Comparison of ENCODE assay signal across 36 cellular contexts in the genomic region with DNA sequence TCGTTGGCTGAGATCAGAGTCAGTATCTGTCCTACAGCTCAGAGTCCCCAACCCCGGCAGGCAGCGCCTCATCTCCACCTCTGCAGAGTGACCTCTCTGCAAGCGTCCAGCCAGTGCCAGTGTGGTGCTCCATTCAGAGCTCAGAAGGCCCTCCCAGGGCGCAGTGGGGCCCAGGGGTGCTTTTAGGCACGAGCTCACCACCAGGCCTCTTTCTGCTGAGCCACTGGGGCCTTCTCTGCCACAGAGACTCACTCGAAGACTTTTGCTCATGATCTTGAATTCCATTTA.
"Had no signal": no experiment of that assay in that cellular context is flagged by ENCODE, and none has a peak within 500 bp of the region (broad histone marks: within the 10 kb centered on the region; RNA-seq: fewer than 3 reads in every experiment).

No MANE protein-coding gene starts in this region.

- H3K27me3 ChIP-seq: adrenal gland, body of pancreas, breast epithelium, MG63, Peyer's patch had no signal

- ATAC-seq: activated CD8-positive, alpha-beta memory T cell treated with anti-CD3 and anti-CD28 coated beads, Interleukin-2, amount 10 ng/mL, durations not matched to agents 7 days and 5 days; activated naive CD4-positive, alpha-beta T cell treated with anti-CD3 and anti-CD28 coated beads, Interleukin-2, amount 50 U/mL, for 72 hours; body of pancreas; PC-3; Right ventricle myocardium inferior had no signal

- H3K9me3 ChIP-seq: adrenal gland, body of pancreas, breast epithelium, MG63, Peyer's patch had no signal

- H3K27ac Mint-ChIP-seq: activated CD4-positive, alpha-beta memory T cell treated with anti-CD3 and anti-CD28 coated beads, Interleukin-2, amount 10 ng/mL, durations not matched to agents 7 days and 5 days; activated CD8-positive, alpha-beta memory T cell treated with anti-CD3 and anti-CD28 coated beads, Interleukin-2, amount 10 ng/mL, durations not matched to agents 7 days and 5 days; activated naive CD4-positive, alpha-beta T cell treated with anti-CD3 and anti-CD28 coated beads for 36 hours; activated naive CD4-positive, alpha-beta T cell treated with anti-CD3 and anti-CD28 coated beads, Interleukin-2, amount 50 U/mL, for 72 hours; activated T-helper 2 cell treated with anti-CD3 and anti-CD28 coated beads, Interferon-gamma antibody, Interleukin-2, Interleukin-4, amounts not matched to agents 10 μg/mL and 5 μg/mL and 100 μg/mL, durations not matched to agents 14 hours and 24 hours and 36 hours had no signal

- H3K27ac ChIP-seq: adrenal gland, body of pancreas, breast epithelium, Peyer's patch, VCaP had no signal

- H3K4me1 Mint-ChIP-seq: activated CD4-positive, alpha-beta memory T cell treated with anti-CD3 and anti-CD28 coated beads, Interleukin-2, amount 10 ng/mL, durations not matched to agents 7 days and 5 days; activated CD8-positive, alpha-beta memory T cell treated with anti-CD3 and anti-CD28 coated beads, Interleukin-2, amount 10 ng/mL, durations not matched to agents 7 days and 5 days had no signal

- H3K4me1 ChIP-seq: adrenal gland, body of pancreas, breast epithelium, Peyer's patch had no signal

- FAIRE-seq: astrocyte had no signal

- H3K36me3 Mint-ChIP-seq: activated CD8-positive, alpha-beta memory T cell treated with anti-CD3 and anti-CD28 coated beads, Interleukin-2, amount 10 ng/mL, durations not matched to agents 7 days and 5 days; activated naive CD4-positive, alpha-beta T cell treated with anti-CD3 and anti-CD28 coated beads, Interleukin-2, amount 50 U/mL, for 72 hours had no signal

- H3K9me3 Mint-ChIP-seq: activated CD4-positive, alpha-beta memory T cell treated with anti-CD3 and anti-CD28 coated beads, Interleukin-2, amount 10 ng/mL, durations not matched to agents 7 days and 5 days; activated naive CD4-positive, alpha-beta T cell treated with anti-CD3 and anti-CD28 coated beads for 36 hours; activated naive CD4-positive, alpha-beta T cell treated with anti-CD3 and anti-CD28 coated beads, Interleukin-2, amount 50 U/mL, for 72 hours; activated T-helper 2 cell treated with anti-CD3 and anti-CD28 coated beads, Interferon-gamma antibody, Interleukin-2, Interleukin-4, amounts not matched to agents 10 μg/mL and 5 μg/mL and 100 μg/mL, durations not matched to agents 14 hours and 24 hours and 36 hours had no signal

- H3K36me3 ChIP-seq: adrenal gland, breast epithelium, MG63, Peyer's patch had no signal

- H3K4me3 Mint-ChIP-seq: activated CD4-positive, alpha-beta memory T cell treated with anti-CD3 and anti-CD28 coated beads, Interleukin-2, amount 10 ng/mL, durations not matched to agents 7 days and 5 days; activated CD8-positive, alpha-beta memory T cell treated with anti-CD3 and anti-CD28 coated beads, Interleukin-2, amount 10 ng/mL, durations not matched to agents 7 days and 5 days; activated naive CD4-positive, alpha-beta T cell treated with anti-CD3 and anti-CD28 coated beads for 36 hours had no signal

- H3K4me3 ChIP-seq: adrenal gland, body of pancreas, breast epithelium, MG63, Peyer's patch had no signal

- DNase-seq: activated CD4-positive, alpha-beta memory T cell treated with anti-CD3 and anti-CD28 coated beads, Interleukin-2, amount 10 ng/mL, durations not matched to agents 7 days and 5 days; activated CD4-positive, alpha-beta T cell treated with anti-CD3 and anti-CD28 coated beads for 1 hour; activated CD4-positive, alpha-beta T cell treated with anti-CD3 and anti-CD28 coated beads for 48 hours; activated CD4-positive, CD25-positive, alpha-beta regulatory T cell; activated CD8-positive, alpha-beta memory T cell treated with anti-CD3 and anti-CD28 coated beads for 24 hours; activated CD8-positive, alpha-beta memory T cell treated with anti-CD3 and anti-CD28 coated beads, Interleukin-2, amount 10 ng/mL, durations not matched to agents 7 days and 5 days; activated CD8-positive, alpha-beta memory T cell treated with anti-CD3 and anti-CD28 coated beads, Interleukin-2, amount 50 U/mL, for 48 hours; activated gamma-delta T cell treated with Interleukin-2 at 50 U/mL for 16 hours; activated naive CD4-positive, alpha-beta T cell treated with anti-CD3 and anti-CD28 coated beads for 36 hours; adrenal gland; body of pancreas; Kasumi-1; KG1; MG63; NCI-H1048; NCI-H1436 treated with DMSO at 0.1 percent for 48 hours; NCI-H1694 treated with DMSO at 0.1 percent for 48 hours; NCI-H2029; NCI-H510A; NCI-H526; NCI-H748 treated with DMSO at 0.1 percent for 48 hours; NK-92 treated with Interleukin-12 subunit alpha and Interleukin-12 subunit beta, amount 100 ng/mL, for 24 hours; PC-3; Peyer's patch; RPMI8226; SIG-M5; SW 1271; T-helper 1 cell; T-helper 2 cell; T-helper 9 cell had no signal
